Comparison of ENCODE assay signal across 8 cellular contexts in genomic region chr4:2006956-2007653, GRCh38. TPM values are rescaled to one million over a fixed set of nuclear protein-coding genes. Genes with fewer than 3 reads are reported as not detected.
DNase-seq lines count a peak whose midpoint lies in the region; ATAC-seq and TF ChIP-seq lines count a peak whose summit lies in the region.

No MANE protein-coding gene starts in this region.

- no peaks in the 10 kb centered on the region for H3K9me3 Mint-ChIP-seq in activated naive CD4-positive, alpha-beta T cell treated with anti-CD3 and anti-CD28 coated beads, Interleukin-2, amount 50 U/mL, for 24 hours

- peaks cover 12% of the 10 kb centered on the region for H3K36me3 Mint-ChIP-seq in activated naive CD4-positive, alpha-beta T cell treated with anti-CD3 and anti-CD28 coated beads, Interleukin-2, amount 50 U/mL, for 24 hours

- TF ChIP-seq CTCF in liver (IDR thresholded peaks at IDR 0.05; ENCODE audit: low read depth, low read length, missing input control) (no peak), upper lobe of right lung (IDR thresholded peaks at IDR 0.05) (no peak)

- H3K4me1 Mint-ChIP-seq in activated naive CD4-positive, alpha-beta T cell treated with anti-CD3 and anti-CD28 coated beads, Interleukin-2, amount 50 U/mL, for 24 hours, result peaks cover 47% of the 10 kb centered on the region

- H3K4me3 Mint-ChIP-seq in activated naive CD4-positive, alpha-beta T cell treated with anti-CD3 and anti-CD28 coated beads, Interleukin-2, amount 50 U/mL, for 24 hours, result peak overlapping the region; percentile 91

- ATAC-seq in upper lobe of right lung (no peak), HG03095 (IDR thresholded peaks at IDR 0.05; ENCODE audit: unreplicated experiment) (no peak)

- peak overlapping the region; percentile 95 for H3K27ac Mint-ChIP-seq in activated naive CD4-positive, alpha-beta T cell treated with anti-CD3 and anti-CD28 coated beads, Interleukin-2, amount 50 U/mL, for 24 hours

- WGBS in liver, result 89% methylated on average over 15 of the region's 15 CpGs

- H3K4me1 ChIP-seq in adipocyte (ENCODE audit: control insufficient read depth, insufficient read depth, low read length) (peaks cover 23% of the 10 kb centered on the region), liver (ENCODE audit: control insufficient read depth in 4 of 4, insufficient read depth in 4 of 4, low read length in 3 of 4) (peaks cover 0 to 19% (median 9%) of the 10 kb centered on the region in 4 donors), upper lobe of right lung (peaks cover 20% of the 10 kb centered on the region)

- H3K9me3 ChIP-seq in adipocyte (ENCODE audit: control insufficient read depth, low read length), result no peaks in the 10 kb centered on the region
- H3K9me3 ChIP-seq in liver (ENCODE audit: control insufficient read depth in 4 of 4, low read length in 3 of 4), result no peaks in the 10 kb centered on the region
- no peaks in the 10 kb centered on the region for H3K9me3 ChIP-seq in upper lobe of right lung

- peak overlapping the region; percentile 97 for H3K4me3 ChIP-seq in adipocyte (ENCODE audit: low read length)
- H3K4me3 ChIP-seq in liver (ENCODE audit: low read depth in 1 of 3, low read length in 3 of 3), result peak overlapping the region in 2 of 3 donors; percentile 75 to 97
- peak overlapping the region; percentile 71 for H3K4me3 ChIP-seq in upper lobe of right lung

- no peak overlapping the region for H3K27ac ChIP-seq in liver (ENCODE audit: low read depth in 1 of 2, low read length in 2 of 2)
- no peak overlapping the region for H3K27ac ChIP-seq in upper lobe of right lung

- intact Hi-C loops in upper lobe of right lung (cut with DNase I), result no loop called here

- DNase-seq in activated naive CD4-positive, alpha-beta T cell treated with anti-CD3 and anti-CD28 coated beads, Interleukin-2, amount 50 U/mL, for 16 hours, result no peak
- DNase-seq in adipocyte (ENCODE audit: low read depth) (no peak), upper lobe of right lung (peak; percentile 21), GDM1 (lab: John Stamatoyannopoulos, UW) (no peak), cerebellar nuclear complex (lab: John Stamatoyannopoulos, UW) (no peak)

- no peaks in the 10 kb centered on the region for H3K27me3 Mint-ChIP-seq in activated naive CD4-positive, alpha-beta T cell treated with anti-CD3 and anti-CD28 coated beads, Interleukin-2, amount 50 U/mL, for 24 hours

- H3K27me3 ChIP-seq in adipocyte (replicated peaks; ENCODE audit: control insufficient read depth, insufficient read depth, low read length), result no peaks in the 10 kb centered on the region
- no peaks in the 10 kb centered on the region for H3K27me3 ChIP-seq in liver (ENCODE audit: control insufficient read depth in 4 of 4, insufficient read depth in 4 of 4, low read length in 3 of 4)
- H3K27me3 ChIP-seq in upper lobe of right lung, result no peaks in the 10 kb centered on the region

- peak overlapping the region; percentile 98 for H3K9ac ChIP-seq in adipocyte (ENCODE audit: low read length)
- no peak overlapping the region for H3K9ac ChIP-seq in liver (ENCODE audit: low read depth in 1 of 2, low read length in 2 of 2)

- H3K36me3 ChIP-seq in adipocyte (ENCODE audit: control insufficient read depth, insufficient read depth, low read length, severe bottlenecking) (peaks cover 13% of the 10 kb centered on the region), liver (ENCODE audit: control insufficient read depth in 4 of 4, insufficient read depth in 3 of 4, low read depth in 1 of 4, low read length in 3 of 4) (peaks cover 0 to 3% (median under 1%) of the 10 kb centered on the region in 4 donors), upper lobe of right lung (peaks cover 31% of the 10 kb centered on the region)

- no peak for TF ChIP-seq RAD21 in liver (IDR thresholded peaks at IDR 0.05)

TF ChIP-seq in liver, 16 proteins besides CTCF, POLR2A, EP300 and RAD21:
- TF ChIP-seq REST (IDR thresholded peaks at IDR 0.05) (no peak), EGR1 (IDR thresholded peaks at IDR 0.05; ENCODE audit: low read depth in 2 of 2) (no peak), RXRA (IDR thresholded peaks at IDR 0.05) (no peak), HNF4G (IDR thresholded peaks at IDR 0.05) (no peak), JUND (IDR thresholded peaks at IDR 0.05) (no peak), ZBTB33 (IDR thresholded peaks at IDR 0.05) (no peak), FOXA2 (IDR thresholded peaks at IDR 0.05) (no peak), HNF4A (conservative IDR thresholded peaks at IDR 0.05) (no peak), NR2F2 (IDR thresholded peaks at IDR 0.05) (no peak)

RNA-seq across cellular contexts. Expression of gene NELFA, which starts 1.7 kb away (rescaled TPM):
- total RNA-seq in liver (10 to 100 TPM; 10.1 to 11.8 TPM), upper lobe of right lung (22.7 TPM)
- polyA plus RNA-seq in liver, result 1 to 10 TPM; 7.1 to 8.5 TPM

RNA-seq across cellular contexts. Expression of gene NAT8L, which starts 52.0 kb away (rescaled TPM):
- total RNA-seq in liver (under 1 TPM; 0.08 to 0.09 TPM), upper lobe of right lung (0.46 TPM)
- under 1 TPM in 1 of 2 donors, not detected in 1; 0.07 TPM for polyA plus RNA-seq in liver
